20 cellular contexts compared by ENCODE assay signal in the genomic region with DNA sequence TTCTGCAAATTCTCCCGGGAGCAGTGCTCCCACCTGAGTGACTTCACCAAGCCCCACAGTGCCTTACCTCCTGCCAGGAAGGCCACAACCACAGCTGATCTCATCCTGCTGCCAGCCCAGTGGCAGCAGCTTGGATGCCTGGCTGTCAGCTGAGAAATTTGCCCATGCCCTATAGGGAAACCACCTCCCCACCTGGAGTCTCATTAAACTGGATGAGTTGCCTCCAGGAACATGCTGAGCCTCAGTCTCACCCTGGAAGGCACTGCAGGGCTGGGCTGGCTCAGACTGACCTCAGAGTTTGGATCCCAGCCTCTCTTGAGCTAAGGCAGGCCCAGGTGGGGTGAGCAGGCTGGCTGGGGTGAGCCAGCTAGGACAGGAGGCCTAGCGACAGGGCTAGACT. TPM values are rescaled to one million over a fixed set of nuclear protein-coding genes. Genes with fewer than 3 reads are reported as not detected.
"Had no signal": no experiment of that assay in that cellular context is flagged by ENCODE, and none has a peak within 500 bp of the region (broad histone marks: within the 10 kb centered on the region; RNA-seq: fewer than 3 reads in every experiment).

No MANE protein-coding gene starts in this region.

- FAIRE-seq: urothelium cell line had no signal

- H3K27me3 ChIP-seq: colonic mucosa, tibial nerve had no signal

- H3K4me3 ChIP-seq: colonic mucosa, lower lobe of right lung, tibial nerve had no signal

- H3K9me3 ChIP-seq: colonic mucosa, lower lobe of right lung, tibial nerve had no signal

- H3K36me3 ChIP-seq: colonic mucosa, lower lobe of right lung, tibial nerve had no signal

- H3K4me1 ChIP-seq: colonic mucosa, tibial nerve had no signal

- H3K27ac ChIP-seq: colonic mucosa, lower lobe of right lung, tibial nerve had no signal

- DNase-seq: activated B cell treated with CpG ODN at 0.5 μM for 24 hours; activated CD4-positive, alpha-beta memory T cell treated with anti-CD3 and anti-CD28 coated beads for 36 hours; activated CD4-positive, alpha-beta T cell treated with anti-CD3 and anti-CD28 coated beads for 4 hours; activated naive CD8-positive, alpha-beta T cell treated with anti-CD3 and anti-CD28 coated beads for 36 hours; activated T-cell treated with anti-CD3 and anti-CD28 coated beads for 4 hours; amniotic stem cell; colonic mucosa; foreskin melanocyte; left cardiac atrium; lower lobe of right lung; retina; stimulated activated CD4-positive, alpha-beta T cell treated with anti-CD3 and anti-CD28 coated beads, Interleukin-12 subunit alpha, Interleukin-12 subunit beta, amount 100 ng/mL, for 4 hours; stimulated activated CD4-positive, alpha-beta T cell treated with anti-CD3 and anti-CD28 coated beads, Interleukin-1b, Interleukin-23, amount 100 ng/mL, for 48 hours; stimulated activated CD8-positive, alpha-beta memory T cell treated with anti-CD3 and anti-CD28 coated beads, Interleukin-4, amount 100 ng/mL, for 48 hours; stimulated activated naive CD4-positive, alpha-beta T cell treated with Interleukin-2 at 50 U/mL for 16 hours; T-helper 1 cell; T-helper 9 cell had no signal

- ATAC-seq: lower lobe of right lung had no signal

RNA-seq across cellular contexts. Expression of gene REEP1, which starts 23.3 kb away (rescaled TPM):
- total RNA-seq: activated B cell treated with CpG ODN at 0.5 μM for 24 hours, fibroblast of lung had no signal
